ENCODE assay signal across 27 cellular contexts in genomic region chr17:12099412-12099811, GRCh38.
"Had no signal": no experiment of that assay in that cellular context is flagged by ENCODE, and none has a peak within 500 bp of the region (broad histone marks: within the 10 kb centered on the region; RNA-seq: fewer than 3 reads in every experiment).

No MANE protein-coding gene starts in this region.

- H3K4me3 ChIP-seq: neural progenitor cell, ovary, psoas muscle, skin epidermis, smooth muscle cell, spleen, suprapubic skin, testis, tibial artery, transverse colon, upper lobe of right lung, uterus had no signal

- H3K9me3 ChIP-seq: ovary, suprapubic skin, testis, tibial artery, upper lobe of right lung, uterus had no signal

- H3K36me3 ChIP-seq: ovary, uterus had no signal

- H3K27me3 ChIP-seq: neural progenitor cell, ovary, spleen, suprapubic skin, testis, tibial artery, transverse colon, upper lobe of right lung, uterus had no signal

- H3K27ac ChIP-seq: neural progenitor cell, ovary, parathyroid adenoma, psoas muscle, skin epidermis, spleen, suprapubic skin, testis, tibial artery, transverse colon, upper lobe of right lung, uterus had no signal

- H3K4me1 ChIP-seq: neural progenitor cell, parathyroid adenoma, psoas muscle, suprapubic skin, testis, tibial artery, transverse colon, upper lobe of right lung, uterus had no signal

- ATAC-seq: natural killer cell; psoas muscle; right cardiac atrium; sciatic nerve; stimulated activated naive CD8-positive, alpha-beta T cell treated with anti-CD3 and anti-CD28 coated beads, Interleukin-15, amount 100 ng/mL, for 72 hours; stimulated activated naive CD8-positive, alpha-beta T cell treated with anti-CD3 and anti-CD28 coated beads, Interleukin-15, Interleukin-2, amounts not matched to agents 100 U/mL and 50 U/mL, for 24 hours; upper lobe of right lung had no signal

- DNase-seq: natural killer cell; occipital lobe; ovary; posterior cingulate gyrus; psoas muscle; right cardiac atrium; spleen; stimulated activated CD4-positive, alpha-beta T cell treated with anti-CD3 and anti-CD28 coated beads, Interleukin-12 subunit alpha, Interleukin-12 subunit beta, amount 100 ng/mL, for 4 hours; stimulated activated CD4-positive, alpha-beta T cell treated with anti-CD3 and anti-CD28 coated beads, Interleukin-1b, Interleukin-23, amount 100 ng/mL, for 48 hours; stimulated activated CD4-positive, alpha-beta T cell treated with anti-CD3 and anti-CD28 coated beads, Interleukin-4, amount 100 ng/mL, for 1 hour; stimulated activated CD4-positive, alpha-beta T cell treated with anti-CD3 and anti-CD28 coated beads, Interleukin-4, amount 100 ng/mL, for 4 hours; stimulated activated CD8-positive, alpha-beta memory T cell treated with anti-CD3 and anti-CD28 coated beads, Interleukin-4, amount 100 ng/mL, for 48 hours; stimulated activated naive CD4-positive, alpha-beta T cell; stimulated activated naive CD8-positive, alpha-beta T cell treated with anti-CD3 and anti-CD28 coated beads, Interleukin-15, amount 100 ng/mL, for 72 hours; stimulated activated naive CD8-positive, alpha-beta T cell treated with anti-CD3 and anti-CD28 coated beads, Interleukin-15, Interleukin-2, amounts not matched to agents 100 U/mL and 50 U/mL, for 24 hours; substantia nigra; testis; tibial artery; transverse colon; upper lobe of right lung; uterus had no signal

- H3K9ac ChIP-seq: neural progenitor cell, parathyroid adenoma had no signal
